Comparison of ENCODE assay signal across 1 cellular context in genomic region chr13:95530178-95530577, GRCh38.
TF ChIP-seq lines count a peak whose summit lies in the region.

No MANE protein-coding gene starts in this region.

TF ChIP-seq in GM23338, 12 proteins besides CTCF, POLR2A, EP300 and RAD21 (continued from another document):
- TF ChIP-seq REST (IDR thresholded peaks at IDR 0.05; ENCODE audit: unreplicated experiment) = no peak
- TF ChIP-seq JUNB (IDR thresholded peaks at IDR 0.05; ENCODE audit: unreplicated experiment) = no peak
- no peak for TF ChIP-seq ZNF331 (CRISPR knock-in tag; IDR thresholded peaks at IDR 0.05; ENCODE audit: low read depth)
- TF ChIP-seq EZH2 (IDR thresholded peaks at IDR 0.05; ENCODE audit: low read depth, unreplicated experiment) = no peak
- TF ChIP-seq EZH2phosphoT487 (IDR thresholded peaks at IDR 0.05; ENCODE audit: unreplicated experiment) = no peak
- TF ChIP-seq ETS1 (IDR thresholded peaks at IDR 0.05) = no peak
- TF ChIP-seq CREB1 (CRISPR knock-in tag; IDR thresholded peaks at IDR 0.05; ENCODE audit: low read depth) = no peak
- no peak for TF ChIP-seq POLR2AphosphoS5 (IDR thresholded peaks at IDR 0.05; ENCODE audit: low read depth)
- TF ChIP-seq NANOG (IDR thresholded peaks at IDR 0.05; ENCODE audit: borderline replicate concordance) = no peak
